ENCODE assay signal across 1 cellular context in the genomic region with DNA sequence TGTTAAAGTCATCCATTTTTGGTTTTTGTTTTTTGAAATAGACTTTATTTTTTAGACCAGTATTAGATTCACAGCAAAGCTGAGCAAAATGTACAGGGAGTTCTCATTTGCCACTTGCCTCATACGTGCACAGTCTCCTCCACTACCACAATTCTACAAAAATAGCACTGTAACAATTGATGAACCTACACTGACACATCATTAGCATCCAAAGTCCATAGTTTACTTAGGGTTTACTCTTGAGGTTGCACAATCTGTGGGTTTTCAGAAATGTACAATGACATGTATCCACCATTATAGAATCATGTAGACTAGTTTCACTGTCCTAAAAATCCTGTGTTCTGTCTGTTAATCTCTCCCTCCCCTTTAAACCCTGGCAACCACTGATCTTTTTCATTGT.
TF ChIP-seq lines count a peak whose summit lies in the region.

No MANE protein-coding gene starts in this region.

TF ChIP-seq in HepG2, 621 proteins besides CTCF, POLR2A, EP300 and RAD21 (continued from another document):
- no peak for TF ChIP-seq CCAR2 (optimal IDR thresholded peaks at IDR 0.05; ENCODE audit: low read depth, low read length)
- TF ChIP-seq CEBPG (CRISPR knock-in tag; IDR thresholded peaks at IDR 0.05), result peak; percentile 50; the same call in 1 of the 2 replicates
- no peak for TF ChIP-seq HMGA1 (CRISPR knock-in tag; conservative IDR thresholded peaks at IDR 0.05)
- no peak for TF ChIP-seq FOXA3 (CRISPR knock-in tag; IDR thresholded peaks at IDR 0.05)
- no peak for TF ChIP-seq NR3C1 (CRISPR knock-in tag; IDR thresholded peaks at IDR 0.05)
- TF ChIP-seq, protein P1, sequence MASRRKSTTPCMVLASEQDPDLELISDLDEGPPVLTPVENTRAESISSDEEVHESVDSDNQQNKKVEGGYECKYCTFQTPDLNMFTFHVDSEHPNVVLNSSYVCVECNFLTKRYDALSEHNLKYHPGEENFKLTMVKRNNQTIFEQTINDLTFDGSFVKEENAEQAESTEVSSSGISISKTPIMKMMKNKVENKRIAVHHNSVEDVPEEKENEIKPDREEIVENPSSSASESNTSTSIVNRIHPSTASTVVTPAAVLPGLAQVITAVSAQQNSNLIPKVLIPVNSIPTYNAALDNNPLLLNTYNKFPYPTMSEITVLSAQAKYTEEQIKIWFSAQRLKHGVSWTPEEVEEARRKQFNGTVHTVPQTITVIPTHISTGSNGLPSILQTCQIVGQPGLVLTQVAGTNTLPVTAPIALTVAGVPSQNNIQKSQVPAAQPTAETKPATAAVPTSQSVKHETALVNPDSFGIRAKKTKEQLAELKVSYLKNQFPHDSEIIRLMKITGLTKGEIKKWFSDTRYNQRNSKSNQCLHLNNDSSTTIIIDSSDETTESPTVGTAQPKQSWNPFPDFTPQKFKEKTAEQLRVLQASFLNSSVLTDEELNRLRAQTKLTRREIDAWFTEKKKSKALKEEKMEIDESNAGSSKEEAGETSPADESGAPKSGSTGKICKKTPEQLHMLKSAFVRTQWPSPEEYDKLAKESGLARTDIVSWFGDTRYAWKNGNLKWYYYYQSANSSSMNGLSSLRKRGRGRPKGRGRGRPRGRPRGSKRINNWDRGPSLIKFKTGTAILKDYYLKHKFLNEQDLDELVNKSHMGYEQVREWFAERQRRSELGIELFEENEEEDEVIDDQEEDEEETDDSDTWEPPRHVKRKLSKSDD (CRISPR knock-in tag; IDR thresholded peaks at IDR 0.05; ENCODE audit: low read depth), result no peak
- no peak for TF ChIP-seq DMAP1 (CRISPR knock-in tag; IDR thresholded peaks at IDR 0.05)
- TF ChIP-seq ETV5 (CRISPR knock-in tag; IDR thresholded peaks at IDR 0.05; ENCODE audit: borderline replicate concordance), result no peak
- 0 out of 2 replicates have a peak, but pooled peaks have one; percentile 29 for TF ChIP-seq HNF4A (CRISPR knock-in tag; IDR thresholded peaks at IDR 0.05)
- TF ChIP-seq CEBPB (IDR thresholded peaks at IDR 0.05; ENCODE audit: borderline replicate concordance, low read depth, low read length), result peak; percentile 75; the same call in 1 of the 2 replicates
- TF ChIP-seq, protein P2, sequence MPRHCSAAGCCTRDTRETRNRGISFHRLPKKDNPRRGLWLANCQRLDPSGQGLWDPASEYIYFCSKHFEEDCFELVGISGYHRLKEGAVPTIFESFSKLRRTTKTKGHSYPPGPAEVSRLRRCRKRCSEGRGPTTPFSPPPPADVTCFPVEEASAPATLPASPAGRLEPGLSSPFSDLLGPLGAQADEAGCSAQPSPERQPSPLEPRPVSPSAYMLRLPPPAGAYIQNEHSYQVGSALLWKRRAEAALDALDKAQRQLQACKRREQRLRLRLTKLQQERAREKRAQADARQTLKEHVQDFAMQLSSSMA (CRISPR knock-in tag; IDR thresholded peaks at IDR 0.05), result no peak
- TF ChIP-seq ZNF558 (CRISPR knock-in tag; IDR thresholded peaks at IDR 0.05; ENCODE audit: borderline replicate concordance), result no peak
- no peak for TF ChIP-seq ATF4 (CRISPR knock-in tag; IDR thresholded peaks at IDR 0.05)
- TF ChIP-seq ZNF274 (CRISPR knock-in tag; IDR thresholded peaks at IDR 0.05), result no peak
- no peak for TF ChIP-seq TARDBP (CRISPR knock-in tag; IDR thresholded peaks at IDR 0.05)
- no peak for TF ChIP-seq ZNF329 (CRISPR knock-in tag; IDR thresholded peaks at IDR 0.05; ENCODE audit: low read depth)
- no peak for TF ChIP-seq BRF2 (CRISPR knock-in tag; IDR thresholded peaks at IDR 0.05)
TF ChIP-seq in HepG2: peak in this region for 3.
